In genomic region chr14:45083622-45083978, GRCh38 we compare ENCODE assay signal across 8 cellular contexts. TPM values are rescaled to one million over a fixed set of nuclear protein-coding genes. Genes with fewer than 3 reads are reported as not detected.
DNase-seq lines count a peak whose midpoint lies in the region; ATAC-seq and TF ChIP-seq lines count a peak whose summit lies in the region.

No MANE protein-coding gene starts in this region.

- intact Hi-C loops in activated naive CD4-positive, alpha-beta T cell treated with anti-CD3 and anti-CD28 coated beads for 36 hours (cut with micrococcal nuclease): no loop called here
- intact Hi-C loops in left lung (cut with DNase I): no loop called here
- intact Hi-C loops in thyroid gland (cut with DNase I): loop anchor here (10.0 kb wide), 1 partner anchor 51 kb away; the partner anchor contains the start of genes FANCM and FKBP3

- peak overlapping the region; percentile 96 for H3K4me3 Mint-ChIP-seq in activated naive CD4-positive, alpha-beta T cell treated with anti-CD3 and anti-CD28 coated beads for 36 hours
- peak overlapping the region; percentile 94 for H3K4me3 Mint-ChIP-seq in activated T-helper 17 cell treated with anti-CD3 and anti-CD28 coated beads, Interleukin-2, amount 50 U/mL, for 72 hours

- H3K4me3 ChIP-seq in left lung (peak overlapping the region; percentile 58 to 78), thyroid gland (replicated peaks in 1 of 3) (peak overlapping the region in 2 of 3 donors; percentile 50 to 51)

- no peak for DNase-seq in activated naive CD4-positive, alpha-beta T cell treated with anti-CD3 and anti-CD28 coated beads for 36 hours
- DNase-seq in activated naive CD4-positive, alpha-beta T cell (lab: John Stamatoyannopoulos, UW): no peak
- DNase-seq in left lung (no peak), thyroid gland (no peak), RPMI8226 (no peak), COLO829 (ENCODE audit: low spot score) (no peak), ureter (ENCODE audit: low spot score) (no peak)

- H3K9me3 Mint-ChIP-seq in activated naive CD4-positive, alpha-beta T cell treated with anti-CD3 and anti-CD28 coated beads for 36 hours: no peaks in the 10 kb centered on the region
- H3K9me3 Mint-ChIP-seq in activated T-helper 17 cell treated with anti-CD3 and anti-CD28 coated beads, Interleukin-2, amount 50 U/mL, for 72 hours: no peaks in the 10 kb centered on the region

- H3K27me3 ChIP-seq in left lung: no peaks in the 10 kb centered on the region
- H3K27me3 ChIP-seq in thyroid gland: no peaks in the 10 kb centered on the region

- no peaks in the 10 kb centered on the region for H3K36me3 ChIP-seq in left lung
- no peaks in the 10 kb centered on the region for H3K36me3 ChIP-seq in thyroid gland

- H3K4me1 ChIP-seq in left lung (peaks cover 7 to 39% of the 10 kb centered on the region in 2 donors), thyroid gland (peaks cover 5 to 24% of the 10 kb centered on the region in 2 donors)

- H3K27ac ChIP-seq in left lung (peak overlapping the region; percentile 80), thyroid gland (peak overlapping the region in 2 of 3 donors; percentile 28 to 69)

- TF ChIP-seq POLR2A in thyroid gland (IDR thresholded peaks at IDR 0.05): no peak

- TF ChIP-seq CTCF in left lung (IDR thresholded peaks at IDR 0.05) (no peak), thyroid gland (IDR thresholded peaks at IDR 0.05) (no peak)

- peak overlapping the region; percentile 82 for H3K27ac Mint-ChIP-seq in activated naive CD4-positive, alpha-beta T cell treated with anti-CD3 and anti-CD28 coated beads for 36 hours
- peak overlapping the region; percentile 96 for H3K27ac Mint-ChIP-seq in activated T-helper 17 cell treated with anti-CD3 and anti-CD28 coated beads, Interleukin-2, amount 50 U/mL, for 72 hours

- no peaks in the 10 kb centered on the region for H3K27me3 Mint-ChIP-seq in activated naive CD4-positive, alpha-beta T cell treated with anti-CD3 and anti-CD28 coated beads for 36 hours (ENCODE audit: low read depth)
- no peaks in the 10 kb centered on the region for H3K27me3 Mint-ChIP-seq in activated T-helper 17 cell treated with anti-CD3 and anti-CD28 coated beads, Interleukin-2, amount 50 U/mL, for 72 hours

- H3K9me3 ChIP-seq in left lung (no peaks in the 10 kb centered on the region), thyroid gland (no peaks in the 10 kb centered on the region)

- peaks cover 14% of the 10 kb centered on the region for H3K36me3 Mint-ChIP-seq in activated naive CD4-positive, alpha-beta T cell treated with anti-CD3 and anti-CD28 coated beads for 36 hours (ENCODE audit: low read depth)
- peaks cover 46% of the 10 kb centered on the region for H3K36me3 Mint-ChIP-seq in activated T-helper 17 cell treated with anti-CD3 and anti-CD28 coated beads, Interleukin-2, amount 50 U/mL, for 72 hours (ENCODE audit: low read depth)

- peaks cover 43% of the 10 kb centered on the region for H3K4me1 Mint-ChIP-seq in activated naive CD4-positive, alpha-beta T cell treated with anti-CD3 and anti-CD28 coated beads for 36 hours (ENCODE audit: low read depth)
- peaks cover 25% of the 10 kb centered on the region for H3K4me1 Mint-ChIP-seq in activated T-helper 17 cell treated with anti-CD3 and anti-CD28 coated beads, Interleukin-2, amount 50 U/mL, for 72 hours

- 0 to 1% methylated on average over 7 to 11 of the region's 11 CpGs for WGBS in thyroid gland, 2 donors

- CTCF ChIA-PET in activated naive CD4-positive, alpha-beta T cell treated with anti-CD3 and anti-CD28 coated beads for 36 hours (lab: Charles Lee): interaction anchor here (0.6 kb wide), 1 partner anchor 126 kb away, joined by 3 read pairs; no protein-coding TSS in a partner anchor

- no peak for ATAC-seq in activated T-helper 17 cell treated with anti-CD3 and anti-CD28 coated beads, Interleukin-2, amount 50 U/mL, for 72 hours (replicated peaks)
- ATAC-seq in left lung: no peak

RNA-seq across cellular contexts. Expression of gene PRPF39, which starts 0.3 kb away (rescaled TPM):
- 10 to 100 TPM; 32.0 to 35.6 TPM for total RNA-seq in activated naive CD4-positive, alpha-beta T cell treated with anti-CD3 and anti-CD28 coated beads for 36 hours
- 10 to 100 TPM; 49.6 to 78.1 TPM for total RNA-seq in activated T-helper 17 cell treated with anti-CD3 and anti-CD28 coated beads, Interleukin-2, amount 50 U/mL, for 72 hours
- total RNA-seq in left lung: 10 to 100 TPM; 18.5 to 31.7 TPM
- total RNA-seq in thyroid gland: 10 to 100 TPM; 33.2 to 47.0 (median 37.6) TPM
- total RNA-seq in ureter: 55.1 TPM

RNA-seq across cellular contexts. Expression of gene FKBP3, which starts 50.7 kb away (rescaled TPM):
- total RNA-seq in activated naive CD4-positive, alpha-beta T cell treated with anti-CD3 and anti-CD28 coated beads for 36 hours: 10 to 100 TPM; 47.6 to 50.8 TPM
- total RNA-seq in activated T-helper 17 cell treated with anti-CD3 and anti-CD28 coated beads, Interleukin-2, amount 50 U/mL, for 72 hours: 10 to 100 TPM; 52.5 to 80.5 TPM
- total RNA-seq in left lung: 10 to 100 TPM; 37.1 to 49.1 TPM
- 10 to 100 TPM; 12.3 to 45.1 (median 40.9) TPM for total RNA-seq in thyroid gland
- 46.7 TPM for total RNA-seq in ureter

RNA-seq across cellular contexts. Expression of gene FANCM, which starts 52.1 kb away (rescaled TPM):
- 10 to 100 TPM; 15.3 to 16.3 TPM for total RNA-seq in activated naive CD4-positive, alpha-beta T cell treated with anti-CD3 and anti-CD28 coated beads for 36 hours
- 10 to 100 TPM; 14.8 to 16.9 TPM for total RNA-seq in activated T-helper 17 cell treated with anti-CD3 and anti-CD28 coated beads, Interleukin-2, amount 50 U/mL, for 72 hours
- total RNA-seq in left lung (1 to 10 TPM; 6.0 to 7.6 TPM), thyroid gland (10 to 100 TPM in 1 of 4 donors, 1 to 10 TPM in 3; 4.2 to 15.7 (median 7.6) TPM), ureter (9.9 TPM)
